31 cellular contexts compared by ENCODE assay signal in genomic region chr20:33660685-33661058, GRCh38. TPM values are rescaled to one million over a fixed set of nuclear protein-coding genes. Genes with fewer than 3 reads are reported as not detected.
"Had no signal": no experiment of that assay in that cellular context is flagged by ENCODE, and none has a peak within 500 bp of the region (broad histone marks: within the 10 kb centered on the region; RNA-seq: fewer than 3 reads in every experiment).

No MANE protein-coding gene starts in this region.

- H3K27me3 ChIP-seq: heart left ventricle, sigmoid colon, stomach, thyroid gland, upper lobe of right lung had no signal

- H3K27ac ChIP-seq: heart left ventricle, sigmoid colon, stomach, thyroid gland, upper lobe of right lung, WERI-Rb-1 had no signal

- H3K9me3 ChIP-seq: heart left ventricle, sigmoid colon, stomach, thyroid gland, upper lobe of right lung had no signal

- H3K36me3 Mint-ChIP-seq: activated naive CD8-positive, alpha-beta T cell; immature natural killer cell; natural killer cell had no signal

- H3K4me3 ChIP-seq: heart left ventricle, sigmoid colon, stomach, thyroid gland, upper lobe of right lung had no signal

- DNase-seq: activated CD8-positive, alpha-beta memory T cell treated with anti-CD3 and anti-CD28 coated beads for 24 hours; activated effector memory CD4-positive, alpha-beta T cell treated with Interleukin-2 at 50 U/mL for 16 hours; activated naive CD4-positive, alpha-beta T cell treated with Interleukin-2 at 50 U/mL for 16 hours; anterior cingulate cortex; endodermal cell; foreskin fibroblast; heart left ventricle; hypothalamus; immature natural killer cell; mesenchymal stem cell; natural killer cell; small intestine; stimulated activated naive B cell treated with anti-CD40 and anti-IgM and Interleukin-4, amounts not matched to agents 10 μg/mL and 1 μg/mL and 100 μg/mL, for 72 hours; stomach; SW 1271; T1000; thyroid gland; upper lobe of right lung; WERI-Rb-1 had no signal

- H3K4me3 Mint-ChIP-seq: activated naive CD8-positive, alpha-beta T cell; central memory CD8-positive, alpha-beta T cell; dendritic cell treated with granulocyte-macrophage colony-stimulating factor and Interleukin-4, amounts not matched to agents 40 ng/mL and 50 ng/mL, for 4 days; endodermal cell; natural killer cell; stimulated activated naive B cell treated with anti-CD40 and anti-IgM and Interleukin-4, amounts not matched to agents 10 μg/mL and 1 μg/mL and 100 μg/mL, for 72 hours; T-helper 1 cell treated with Interleukin-12 subunit alpha and Interleukin-12 subunit beta and Interleukin-4 antibody, amounts not matched to agents 30 μg/mL and 1 μg/mL, for 36 hours had no signal

- H3K27ac Mint-ChIP-seq: activated naive CD8-positive, alpha-beta T cell; dendritic cell treated with granulocyte-macrophage colony-stimulating factor and Interleukin-4, amounts not matched to agents 40 ng/mL and 50 ng/mL, for 4 days; endodermal cell; natural killer cell; progenitor cell of endocrine pancreas; stimulated activated naive B cell treated with anti-CD40 and anti-IgM and Interleukin-4, amounts not matched to agents 10 μg/mL and 1 μg/mL and 100 μg/mL, for 72 hours; T-helper 1 cell treated with Interleukin-12 subunit alpha and Interleukin-12 subunit beta and Interleukin-4 antibody, amounts not matched to agents 30 μg/mL and 1 μg/mL, for 36 hours had no signal

- H3K9me3 Mint-ChIP-seq: central memory CD8-positive, alpha-beta T cell; dendritic cell treated with granulocyte-macrophage colony-stimulating factor and Interleukin-4, amounts not matched to agents 40 ng/mL and 50 ng/mL, for 4 days; endodermal cell; immature natural killer cell; natural killer cell; stimulated activated naive B cell treated with anti-CD40 and anti-IgM and Interleukin-4, amounts not matched to agents 10 μg/mL and 1 μg/mL and 100 μg/mL, for 72 hours; T-helper 1 cell treated with Interleukin-12 subunit alpha and Interleukin-12 subunit beta and Interleukin-4 antibody, amounts not matched to agents 30 μg/mL and 1 μg/mL, for 36 hours had no signal

- FAIRE-seq: bronchial epithelial cell, kidney, small intestine had no signal

- ATAC-seq: esophagus mucosa; heart left ventricle; left colon; natural killer cell; stimulated activated naive B cell treated with anti-CD40 and anti-IgM and Interleukin-4, amounts not matched to agents 10 μg/mL and 1 μg/mL and 100 μg/mL, for 72 hours; upper lobe of right lung had no signal

- H3K27me3 Mint-ChIP-seq: activated naive CD8-positive, alpha-beta T cell; central memory CD8-positive, alpha-beta T cell; dendritic cell treated with granulocyte-macrophage colony-stimulating factor and Interleukin-4, amounts not matched to agents 40 ng/mL and 50 ng/mL, for 4 days; progenitor cell of endocrine pancreas; stimulated activated naive B cell treated with anti-CD40 and anti-IgM and Interleukin-4, amounts not matched to agents 10 μg/mL and 1 μg/mL and 100 μg/mL, for 72 hours had no signal

RNA-seq across cellular contexts. Expression of gene C20orf144, which starts 1.5 kb away (rescaled TPM):
- total RNA-seq: bronchial epithelial cell, esophagus mucosa, left colon, lower leg skin, progenitor cell of endocrine pancreas, renal cortical epithelial cell, stomach had no signal
